11 cellular contexts compared by ENCODE assay signal in the genomic region with DNA sequence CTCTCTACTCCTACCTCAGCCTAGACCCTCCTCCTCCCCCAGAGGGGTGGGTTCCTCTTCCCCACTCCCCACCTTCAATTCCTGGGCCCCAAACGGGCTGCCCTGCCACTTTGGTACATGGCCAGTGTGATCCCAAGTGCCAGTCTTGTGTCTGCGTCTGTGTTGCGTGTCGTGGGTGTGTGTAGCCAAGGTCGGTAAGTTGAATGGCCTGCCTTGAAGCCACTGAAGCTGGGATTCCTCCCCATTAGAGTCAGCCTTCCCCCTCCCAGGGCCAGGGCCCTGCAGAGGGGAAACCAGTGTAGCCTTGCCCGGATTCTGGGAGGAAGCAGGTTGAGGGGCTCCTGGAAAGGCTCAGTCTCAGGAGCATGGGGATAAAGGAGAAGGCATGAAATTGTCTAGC. TPM values are rescaled to one million over a fixed set of nuclear protein-coding genes. Genes with fewer than 3 reads are reported as not detected.
DNase-seq lines count a peak whose midpoint lies in the region; ATAC-seq, FAIRE-seq and TF ChIP-seq lines count a peak whose summit lies in the region.
"Had no signal": no experiment of that assay in that cellular context is flagged by ENCODE, and none has a peak within 500 bp of the region (broad histone marks: within the 10 kb centered on the region; RNA-seq: fewer than 3 reads in every experiment).

No MANE protein-coding gene starts in this region.

- DNase-seq in T-helper 1 cell = no peak
- no peak for DNase-seq in CD8-positive, alpha-beta memory T cell
- DNase-seq in K562 (ENCODE audit: extremely low read depth in 1 of 4, low spot score in 3 of 4) = no peak
- DNase-seq in neural progenitor cell (ENCODE audit: low spot score) = no peak
- no peak for DNase-seq in 8988T
- no peak for DNase-seq in SW480 (ENCODE audit: low spot score)

- peak overlapping the region; percentile 67 for H3K27ac Mint-ChIP-seq in T-helper 1 cell treated with Interleukin-12 subunit alpha and Interleukin-12 subunit beta and Interleukin-4 antibody, amounts not matched to agents 30 μg/mL and 1 μg/mL, for 36 hours
- peak overlapping the region; percentile 83 to 98 (median 87) for H3K27ac Mint-ChIP-seq in CD8-positive, alpha-beta memory T cell
- peak overlapping the region; percentile 90 for H3K27ac Mint-ChIP-seq in neural progenitor cell

- TF ChIP-seq RAD21 in K562 (CRISPR knock-in tag; conservative IDR thresholded peaks at IDR 0.05 in 1 of 2, IDR thresholded peaks at IDR 0.05 in 1 of 2) = no peak

- CTCF ChIA-PET in CD8-positive, alpha-beta memory T cell (lab: Charles Lee) = interaction anchor here (0.7 to 16.9 kb wide), 11 partner anchors 8 to 98 kb away, joined by 3 to 348 read pairs (median 5); no protein-coding TSS in a partner anchor
- CTCF ChIA-PET in K562 (lab: Yijun Ruan, JAX; ENCODE audit: low intra/inter-chr PET ratio) = interaction anchor here (0.6 to 7.6 kb wide), 4 partner anchors 9 to 90 kb away, joined by 3 to 195 read pairs (median 18); no protein-coding TSS in a partner anchor

- peaks cover 53% of the 10 kb centered on the region for H3K4me1 ChIP-seq in CD8-positive, alpha-beta memory T cell (ENCODE audit: insufficient read depth, low read length)
- H3K4me1 ChIP-seq in K562 (replicated peaks in 1 of 2; ENCODE audit: control insufficient read depth in 2 of 2, insufficient read depth in 2 of 2, low read length in 2 of 2) (peaks cover 9 to 24% of the 10 kb centered on the region in 2 experiments; a peak in 4 of 5 replicates), neural progenitor cell (no peaks in the 10 kb centered on the region)

- intact Hi-C loops in K562 (cut with micrococcal nuclease) = loop anchor here (2.0 to 5.0 kb wide), 2 partner anchors 46 to 69 kb away; no protein-coding TSS in a partner anchor

- H3K4me3 ChIP-seq in CD8-positive, alpha-beta memory T cell (ENCODE audit: low read length) = no peak overlapping the region
- H3K4me3 ChIP-seq in K562 (no peak overlapping the region), neural progenitor cell (no peak overlapping the region)
- H3K4me3 ChIP-seq: sigmoid colon had no signal

- H3K79me2 ChIP-seq in K562 (ENCODE audit: control insufficient read depth, insufficient read depth, low read length) (no peaks in the 10 kb centered on the region), neural progenitor cell (ENCODE audit: low read depth) (no peaks in the 10 kb centered on the region)

- no peaks in the 10 kb centered on the region for H3K9me3 Mint-ChIP-seq in T-helper 1 cell treated with Interleukin-12 subunit alpha and Interleukin-12 subunit beta and Interleukin-4 antibody, amounts not matched to agents 30 μg/mL and 1 μg/mL, for 36 hours
- H3K9me3 Mint-ChIP-seq in CD8-positive, alpha-beta memory T cell = no peaks in the 10 kb centered on the region
- H3K9me3 Mint-ChIP-seq in neural progenitor cell = no peaks in the 10 kb centered on the region

- FAIRE-seq in K562 (lab: Jason Lieb, UNC) = no peak

- peak overlapping the region in 1 of 2 experiments; percentile 40; a peak in 2 of 4 replicates for H3K9ac ChIP-seq in K562 (ENCODE audit: insufficient read depth in 1 of 2, low read depth in 2 of 2, low read length in 2 of 2)
- H3K9ac ChIP-seq in neural progenitor cell = no peak overlapping the region

- H3K27ac ChIP-seq in CD8-positive, alpha-beta memory T cell (ENCODE audit: low read depth, low read length) = no peak overlapping the region
- no peak overlapping the region for H3K27ac ChIP-seq in K562 (ENCODE audit: extremely low read depth, low read depth, low read length)
- no peak overlapping the region for H3K27ac ChIP-seq in neural progenitor cell
- H3K27ac ChIP-seq: epithelial cell of prostate, sigmoid colon had no signal

- peaks cover 2% of the 10 kb centered on the region for H3K36me3 ChIP-seq in CD8-positive, alpha-beta memory T cell (ENCODE audit: insufficient read depth, low read length)
- peaks cover 20% of the 10 kb centered on the region; the same call in 2 of the 3 replicates for H3K36me3 ChIP-seq in K562 (ENCODE audit: control insufficient read depth, insufficient read depth, low read length)
- no peaks in the 10 kb centered on the region for H3K36me3 ChIP-seq in neural progenitor cell
- H3K36me3 ChIP-seq: sigmoid colon had no signal

- no peaks in the 10 kb centered on the region for H3K9me3 ChIP-seq in CD8-positive, alpha-beta memory T cell (ENCODE audit: low read length)
- H3K9me3 ChIP-seq in K562 (replicated peaks; ENCODE audit: control insufficient read depth, insufficient read depth, low read depth, low read length) (no peaks in the 10 kb centered on the region), neural progenitor cell (ENCODE audit: low read depth) (no peaks in the 10 kb centered on the region)
- H3K9me3 ChIP-seq: sigmoid colon had no signal

- no peak for TF ChIP-seq POLR2A in K562 (conservative IDR thresholded peaks at IDR 0.05)

- H4K20me1 ChIP-seq in K562 (replicated peaks; ENCODE audit: control insufficient read depth, insufficient read depth, low read length) (0 out of 2 replicates have a peak, but pooled peaks cover 3% of the 10 kb centered on the region), neural progenitor cell (ENCODE audit: low read depth) (no peaks in the 10 kb centered on the region)

- in situ Hi-C loops in K562 (cut with MboI) = no loop called here

- no TSS peak for BruUV-seq in K562 (replicated peaks; lab: Mats Ljungman, UMichigan)

- TF ChIP-seq CTCF in K562 (IDR thresholded peaks at IDR 0.05 in 2 of 3, conservative IDR thresholded peaks at IDR 0.05 in 1 of 3; ENCODE audit: insufficient read depth in 2 of 3, low read depth in 1 of 3, low read length in 3 of 3) (no peak), neural progenitor cell (IDR thresholded peaks at IDR 0.05) (no peak)

- peaks cover 33% of the 10 kb centered on the region for H3K36me3 Mint-ChIP-seq in T-helper 1 cell treated with Interleukin-12 subunit alpha and Interleukin-12 subunit beta and Interleukin-4 antibody, amounts not matched to agents 30 μg/mL and 1 μg/mL, for 36 hours (ENCODE audit: low read depth)
- H3K36me3 Mint-ChIP-seq in CD8-positive, alpha-beta memory T cell = peaks cover 0 to 51% (median 2%) of the 10 kb centered on the region in 3 donors
- no peaks in the 10 kb centered on the region for H3K36me3 Mint-ChIP-seq in neural progenitor cell

- ATAC-seq in K562 = peak; percentile 4; the same call in 2 of the 3 replicates
- no peak for ATAC-seq in GM21515 (IDR thresholded peaks at IDR 0.05; ENCODE audit: unreplicated experiment)

- H3K4me2 ChIP-seq in K562 (ENCODE audit: insufficient read depth, low read length) (no peak overlapping the region), neural progenitor cell (no peak overlapping the region)

- H3K27me3 ChIP-seq in CD8-positive, alpha-beta memory T cell (ENCODE audit: insufficient read depth, low read length, poor library complexity, severe bottlenecking) = no peaks in the 10 kb centered on the region
- no peaks in the 10 kb centered on the region for H3K27me3 ChIP-seq in K562 (ENCODE audit: control insufficient read depth in 2 of 2, insufficient read depth in 2 of 2, low read length in 2 of 2)
- no peaks in the 10 kb centered on the region for H3K27me3 ChIP-seq in neural progenitor cell
- H3K27me3 ChIP-seq: sigmoid colon had no signal

- H3K4me3 Mint-ChIP-seq in T-helper 1 cell treated with Interleukin-12 subunit alpha and Interleukin-12 subunit beta and Interleukin-4 antibody, amounts not matched to agents 30 μg/mL and 1 μg/mL, for 36 hours = no peak overlapping the region
- H3K4me3 Mint-ChIP-seq in CD8-positive, alpha-beta memory T cell = peak overlapping the region in 1 of 7 donors; percentile 52
- H3K4me3 Mint-ChIP-seq in neural progenitor cell = no peak overlapping the region

- no peak for TF ChIP-seq EP300 in K562 (IDR thresholded peaks at IDR 0.05; ENCODE audit: low read length)

- H3K27me3 Mint-ChIP-seq in T-helper 1 cell treated with Interleukin-12 subunit alpha and Interleukin-12 subunit beta and Interleukin-4 antibody, amounts not matched to agents 30 μg/mL and 1 μg/mL, for 36 hours (ENCODE audit: low read depth) = no peaks in the 10 kb centered on the region
- no peaks in the 10 kb centered on the region for H3K27me3 Mint-ChIP-seq in CD8-positive, alpha-beta memory T cell
- peaks cover 9% of the 10 kb centered on the region for H3K27me3 Mint-ChIP-seq in neural progenitor cell (ENCODE audit: insufficient read depth, low read depth)

- peaks cover 41% of the 10 kb centered on the region for H3K4me1 Mint-ChIP-seq in T-helper 1 cell treated with Interleukin-12 subunit alpha and Interleukin-12 subunit beta and Interleukin-4 antibody, amounts not matched to agents 30 μg/mL and 1 μg/mL, for 36 hours (ENCODE audit: low read depth)
- H3K4me1 Mint-ChIP-seq in CD8-positive, alpha-beta memory T cell = peaks cover 60 to 74% (median 71%) of the 10 kb centered on the region in 3 donors
- H3K4me1 Mint-ChIP-seq in neural progenitor cell = peaks cover 13% of the 10 kb centered on the region

- H3F3A ChIP-seq in neural progenitor cell (ENCODE audit: low read depth) = no peaks in the 10 kb centered on the region

- 75% methylated on average over 6 of the region's 6 CpGs for WGBS in K562 (ENCODE audit: insufficient coverage, low coverage, missing lambda C conversion rate)

- H2AFZ ChIP-seq in K562 (ENCODE audit: low read depth, low read length) (no peak overlapping the region), neural progenitor cell (replicated peaks) (no peak overlapping the region)

- H3K9me1 ChIP-seq in K562 (ENCODE audit: control insufficient read depth, insufficient read depth, low read length) = no peaks in the 10 kb centered on the region

- POLR2A ChIA-PET in CD8-positive, alpha-beta memory T cell (lab: Charles Lee) = interaction anchor here (0.6 to 1.1 kb wide), 3 partner anchors 30 to 142 kb away, joined by 3 to 5 read pairs (median 4); no protein-coding TSS in a partner anchor
- POLR2A ChIA-PET in K562 (lab: Yijun Ruan, JAX) = interaction anchor here (1.4 kb wide), 1 partner anchor 83 kb away, joined by 6 read pairs; no protein-coding TSS in a partner anchor

RNA-seq across cellular contexts. Expression of a gene that starts 21.6 kb away (rescaled TPM):
- total RNA-seq in CD8-positive, alpha-beta memory T cell = 10 to 100 TPM; 24.1 to 28.5 TPM
- polyA plus RNA-seq in CD8-positive, alpha-beta memory T cell = 9.7 TPM
- total RNA-seq in K562 (2011; cell fraction: chromatin; rRNA removed; ENCODE audit: low replicate concordance) = 242 and 510 TPM in 2 replicates
- 134 and 184 TPM in 2 replicates for total RNA-seq in K562 (2011; cell fraction: nucleolus; rRNA removed)
- total RNA-seq in K562 (2011; cell fraction: nucleoplasm; rRNA removed) = 201 and 203 TPM in 2 replicates
- total RNA-seq in K562 (2014; rRNA removed) = 31.7 and 34.0 TPM in 2 replicates
- 46.5 and 48.1 TPM in 2 replicates for total RNA-seq in K562 (2014; rRNA removed; fragmentation: Illumina TruSeq; extraction: Trizol)
- 36.6 and 38.5 TPM in 2 replicates for total RNA-seq in K562 (2015; rRNA removed; fragmentation: Illumina TruSeq; extraction: Trizol)
- total RNA-seq in K562 (2021) = 47.2 and 50.0 TPM in 2 replicates
- polyA plus RNA-seq in K562 (2011; rRNA removed) = 50.3 and 51.5 TPM in 2 replicates
- 24.7 and 32.9 TPM in 2 replicates for polyA plus RNA-seq in K562 (2011; cell fraction: cytosol; rRNA removed)
- 80.4 and 87.5 TPM in 2 replicates for polyA plus RNA-seq in K562 (2011; cell fraction: nucleus; rRNA removed)
- 21.3 and 30.8 TPM in 2 replicates for polyA plus RNA-seq in K562 (2012)
- polyA plus RNA-seq in K562 (2014; fragmentation: Illumina TruSeq; extraction: Trizol) = 41.3 and 46.6 TPM in 2 replicates
- polyA plus RNA-seq in K562 (2014; fragmentation: Nextera tagmentation; extraction: Ambion mirVana) = 10 to 100 TPM in 1 of 2 experiments, 1 to 10 TPM in 1; 6.1 to 13.9 TPM
- polyA plus RNA-seq in K562 (2014; rRNA removed) = 37.2 and 41.3 TPM in 2 replicates
- polyA minus RNA-seq in K562 (2011; rRNA and poly(A)+ RNA removed) = 105 and 124 TPM in 2 replicates
- polyA minus RNA-seq in K562 (2011; cell fraction: cytosol; rRNA and poly(A)+ RNA removed) = 40.4 and 42.1 TPM in 2 replicates
- polyA minus RNA-seq in K562 (2011; cell fraction: nucleus; rRNA and poly(A)+ RNA removed) = 107 and 189 TPM in 2 replicates
- total RNA-seq in neural progenitor cell (ENCODE audit: low replicate concordance) = 15.1 and 16.4 TPM in 2 replicates

RNA-seq across cellular contexts. Expression of a gene that starts 41.5 kb away (rescaled TPM):
- total RNA-seq in CD8-positive, alpha-beta memory T cell = 100 to 1,000 TPM; 169 to 174 TPM
- polyA plus RNA-seq in CD8-positive, alpha-beta memory T cell = 164 TPM
- 26.1 and 74.5 TPM in 2 replicates for total RNA-seq in K562 (2011; cell fraction: chromatin; rRNA removed; ENCODE audit: low replicate concordance)
- total RNA-seq in K562 (2011; cell fraction: nucleolus; rRNA removed) = 83.4 and 97.6 TPM in 2 replicates
- total RNA-seq in K562 (2011; cell fraction: nucleoplasm; rRNA removed) = 68.4 and 69.2 TPM in 2 replicates
- 40.8 and 54.1 TPM in 2 replicates for total RNA-seq in K562 (2014; rRNA removed)
- 17.5 and 22.7 TPM in 2 replicates for total RNA-seq in K562 (2014; rRNA removed; fragmentation: Illumina TruSeq; extraction: Trizol)
- total RNA-seq in K562 (2015; rRNA removed; fragmentation: Illumina TruSeq; extraction: Trizol) = 21.7 and 23.1 TPM in 2 replicates
- 91.3 and 91.6 TPM in 2 replicates for total RNA-seq in K562 (2021)
- polyA plus RNA-seq in K562 (2011; rRNA removed) = 36.0 and 48.1 TPM in 2 replicates
- 54.9 and 115 TPM in 2 replicates for polyA plus RNA-seq in K562 (2011; cell fraction: cytosol; rRNA removed)
- polyA plus RNA-seq in K562 (2011; cell fraction: nucleus; rRNA removed) = 12.4 and 19.5 TPM in 2 replicates
- polyA plus RNA-seq in K562 (2012) = 37.7 and 41.4 TPM in 2 replicates
- polyA plus RNA-seq in K562 (2014; fragmentation: Illumina TruSeq; extraction: Trizol) = 40.9 and 48.0 TPM in 2 replicates
- 1 to 10 TPM; 8.8 to 9.0 TPM for polyA plus RNA-seq in K562 (2014; fragmentation: Nextera tagmentation; extraction: Ambion mirVana)
- polyA plus RNA-seq in K562 (2014; rRNA removed) = 43.7 and 47.2 TPM in 2 replicates
- 19.0 and 26.6 TPM in 2 replicates for polyA minus RNA-seq in K562 (2011; rRNA and poly(A)+ RNA removed)
- polyA minus RNA-seq in K562 (2011; cell fraction: cytosol; rRNA and poly(A)+ RNA removed) = 46.3 and 70.4 TPM in 2 replicates
- polyA minus RNA-seq in K562 (2011; cell fraction: nucleus; rRNA and poly(A)+ RNA removed) = 13.3 and 24.2 TPM in 2 replicates
- 0.04 and 0.22 TPM in 2 replicates for total RNA-seq in neural progenitor cell (ENCODE audit: low replicate concordance)
- total RNA-seq: A172 had no signal

Comparison
In these comparisons a context has a peak if more than half of its experiments do, and no peak if none do; other contexts are left out.
1. RNA of a gene that starts 41.5 kb away (total RNA-seq): 169 to 174 TPM in CD8-positive, alpha-beta memory T cell and 17.5 to 97.6 TPM in K562; 0.04 to 0.22 TPM in neural progenitor cell; every median in the first group is over 10 times any median in the second.
2. Peak in every context shown above with its lines, with median percentiles within 50 percentile points of each other: H3K27ac Mint-ChIP-seq.